Comparison of ENCODE assay signal across 8 cellular contexts in the genomic region with DNA sequence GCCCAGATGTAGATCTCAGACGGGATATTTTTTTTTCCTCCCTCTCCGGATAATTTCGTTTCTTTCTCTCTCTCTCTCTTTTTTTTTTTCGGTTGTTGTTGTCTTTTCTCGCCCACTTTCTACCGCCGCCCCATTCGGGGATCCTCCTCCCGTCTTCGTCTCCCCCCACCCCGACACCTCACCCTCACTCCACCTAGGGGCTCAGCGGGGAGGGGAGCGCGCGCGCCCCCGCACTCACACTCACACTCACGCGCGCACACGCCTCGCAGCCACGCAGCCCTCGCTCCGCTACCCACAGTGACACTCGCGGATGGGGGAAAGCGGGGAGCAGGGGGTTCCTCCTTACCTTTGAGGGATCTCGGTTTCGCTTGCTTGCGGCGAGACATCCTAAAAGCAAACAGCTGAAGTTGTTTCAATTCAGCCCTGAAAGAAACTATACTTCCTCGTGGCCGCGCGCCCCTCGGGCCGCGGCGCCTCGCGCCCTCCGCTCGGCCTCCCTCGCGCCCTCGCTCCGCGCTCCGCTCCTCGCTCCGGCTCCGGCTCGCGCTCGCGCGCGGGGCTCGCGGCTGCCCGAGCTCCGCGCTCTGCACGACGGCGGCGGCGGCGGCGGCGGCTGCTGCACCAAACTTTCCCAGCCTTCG. TPM values are rescaled to one million over a fixed set of nuclear protein-coding genes. Genes with fewer than 3 reads are reported as not detected.
A peak's percentile ranks its signal among the peaks of the same experiment; 100 is the strongest.
DNase-seq lines count a peak whose midpoint lies in the region; ATAC-seq and TF ChIP-seq lines count a peak whose summit lies in the region.

No MANE protein-coding gene starts in this region.

- TF ChIP-seq CTCF in foreskin fibroblast (IDR thresholded peaks at IDR 0.05; ENCODE audit: low read depth, low read length) (no peak), nephron (IDR thresholded peaks at IDR 0.05; ENCODE audit: unreplicated experiment in 3 of 3) (no peak)

- no peak overlapping the region for H3K27ac Mint-ChIP-seq in activated CD8-positive, alpha-beta memory T cell treated with anti-CD3 and anti-CD28 coated beads, Interleukin-2, amount 10 ng/mL, durations not matched to agents 7 days and 5 days
- peak overlapping the region; percentile 99 to 100 (median 99) for H3K27ac Mint-ChIP-seq in nephron

- DNase-seq in NCI-H524 (lab: John Stamatoyannopoulos, UW), result peak; percentile 8 to 56
- DNase-seq in NCI-H524 treated with DMSO at 0.1 percent for 48 hours (lab: John Stamatoyannopoulos, UW), result no peak
- DNase-seq in activated CD8-positive, alpha-beta memory T cell treated with anti-CD3 and anti-CD28 coated beads, Interleukin-2, amount 10 ng/mL, durations not matched to agents 7 days and 5 days, result no peak
- DNase-seq in foreskin fibroblast, result peak; percentile 72 to 88
- no peak for DNase-seq in NCI-H1436 treated with DMSO at 0.1 percent for 48 hours (lab: John Stamatoyannopoulos, UW)
- no peak for DNase-seq in DMS153 treated with DMSO at 0.1 percent for 48 hours (lab: John Stamatoyannopoulos, UW; ENCODE audit: unreplicated experiment)

- peak overlapping the region; percentile 63 for H3K4me3 Mint-ChIP-seq in activated CD8-positive, alpha-beta memory T cell treated with anti-CD3 and anti-CD28 coated beads, Interleukin-2, amount 10 ng/mL, durations not matched to agents 7 days and 5 days
- H3K4me3 Mint-ChIP-seq in nephron, result peak overlapping the region; percentile 98 to 100 (median 100)

- no peaks in the 10 kb centered on the region for H3K9me3 Mint-ChIP-seq in activated CD8-positive, alpha-beta memory T cell treated with anti-CD3 and anti-CD28 coated beads, Interleukin-2, amount 10 ng/mL, durations not matched to agents 7 days and 5 days (ENCODE audit: low read depth)
- H3K9me3 Mint-ChIP-seq in nephron, result no peaks in the 10 kb centered on the region

- H3K4me3 ChIP-seq in foreskin fibroblast (ENCODE audit: low read depth in 1 of 2, low read length in 2 of 2), result peak overlapping the region; percentile 76 to 80

- CTCF ChIA-PET in activated CD8-positive, alpha-beta memory T cell treated with anti-CD3 and anti-CD28 coated beads, Interleukin-2, amount 10 ng/mL, durations not matched to agents 7 days and 5 days (lab: Charles Lee), result no interaction called here

- peaks cover 14% of the 10 kb centered on the region for H3K4me1 Mint-ChIP-seq in activated CD8-positive, alpha-beta memory T cell treated with anti-CD3 and anti-CD28 coated beads, Interleukin-2, amount 10 ng/mL, durations not matched to agents 7 days and 5 days
- peaks cover 43% of the 10 kb centered on the region for H3K4me1 Mint-ChIP-seq in nephron

- H3K36me3 Mint-ChIP-seq in activated CD8-positive, alpha-beta memory T cell treated with anti-CD3 and anti-CD28 coated beads, Interleukin-2, amount 10 ng/mL, durations not matched to agents 7 days and 5 days, result peaks cover 4% of the 10 kb centered on the region
- H3K36me3 Mint-ChIP-seq in nephron (ENCODE audit: low read depth), result no peaks in the 10 kb centered on the region

- peaks cover 78% of the 10 kb centered on the region for H3K27me3 Mint-ChIP-seq in activated CD8-positive, alpha-beta memory T cell treated with anti-CD3 and anti-CD28 coated beads, Interleukin-2, amount 10 ng/mL, durations not matched to agents 7 days and 5 days
- H3K27me3 Mint-ChIP-seq in nephron (ENCODE audit: low read depth), result no peaks in the 10 kb centered on the region

- ATAC-seq in HG03095 (IDR thresholded peaks at IDR 0.05; ENCODE audit: unreplicated experiment), result peak; percentile 50
- no peak for ATAC-seq in activated CD8-positive, alpha-beta memory T cell treated with anti-CD3 and anti-CD28 coated beads, Interleukin-2, amount 10 ng/mL, durations not matched to agents 7 days and 5 days

RNA-seq across cellular contexts. Expression of gene ZNF521, which starts 1.3 kb away (rescaled TPM):
- total RNA-seq in activated CD8-positive, alpha-beta memory T cell treated with anti-CD3 and anti-CD28 coated beads, Interleukin-2, amount 10 ng/mL, durations not matched to agents 7 days and 5 days, result not detected

Comparison
In these comparisons a context has a peak if more than half of its experiments do, and no peak if none do; other contexts are left out.
1. DNase-seq: peak in NCI-H524 (2 of 2) and foreskin fibroblast (2 of 2); none in NCI-H524 treated with DMSO at 0.1 percent for 48 hours (single experiment), activated CD8-positive, alpha-beta memory T cell treated with anti-CD3 and anti-CD28 coated beads, Interleukin-2, amount 10 ng/mL, durations not matched to agents 7 days and 5 days (single experiment), NCI-H1436 treated with DMSO at 0.1 percent for 48 hours (single experiment) and DMS153 treated with DMSO at 0.1 percent for 48 hours (single experiment).